ENCODE assay signal across 19 cellular contexts in genomic region chr5:62327138-62327537, GRCh38. TPM values are rescaled to one million over a fixed set of nuclear protein-coding genes. Genes with fewer than 3 reads are reported as not detected.
DNase-seq lines count a peak whose midpoint lies in the region; ATAC-seq lines count a peak whose summit lies in the region.
"Had no signal": no experiment of that assay in that cellular context is flagged by ENCODE, and none has a peak within 500 bp of the region (broad histone marks: within the 10 kb centered on the region; RNA-seq: fewer than 3 reads in every experiment).

No MANE protein-coding gene starts in this region.

- H3K27ac ChIP-seq in temporal lobe (ENCODE audit: low read depth, low read length) (peak overlapping the region; percentile 17), right cardiac atrium (ENCODE audit: low read length) (no peak overlapping the region)

- H3K27ac Mint-ChIP-seq in activated naive CD4-positive, alpha-beta T cell treated with anti-CD3 and anti-CD28 coated beads, Interleukin-2, amount 50 U/mL, for 24 hours: peak overlapping the region; percentile 66
- peak overlapping the region; percentile 78 for H3K27ac Mint-ChIP-seq in activated T-helper 17 cell treated with anti-CD3 and anti-CD28 coated beads, Interleukin-2, amount 50 U/mL, for 72 hours
- peak overlapping the region; percentile 23 to 75 (median 40) for H3K27ac Mint-ChIP-seq in immature natural killer cell
- H3K27ac Mint-ChIP-seq: HFFc6 had no signal

- no peaks in the 10 kb centered on the region for H3K9me3 Mint-ChIP-seq in activated naive CD4-positive, alpha-beta T cell treated with anti-CD3 and anti-CD28 coated beads, Interleukin-2, amount 50 U/mL, for 24 hours
- no peaks in the 10 kb centered on the region for H3K9me3 Mint-ChIP-seq in activated T-helper 17 cell treated with anti-CD3 and anti-CD28 coated beads, Interleukin-2, amount 50 U/mL, for 72 hours
- H3K9me3 Mint-ChIP-seq in immature natural killer cell: no peaks in the 10 kb centered on the region
- H3K9me3 Mint-ChIP-seq: HFFc6 had no signal

- intact Hi-C loops in right cardiac atrium (cut with DNase I): no loop called here

- H3K4me3 ChIP-seq in right cardiac atrium (ENCODE audit: low read length): no peak overlapping the region

- H3K4me1 ChIP-seq in right cardiac atrium (ENCODE audit: control insufficient read depth, insufficient read depth, low read length): no peaks in the 10 kb centered on the region

- 93% methylated on average over 3 of the region's 3 CpGs for WGBS in right cardiac atrium

- H3K4me3 Mint-ChIP-seq in activated naive CD4-positive, alpha-beta T cell treated with anti-CD3 and anti-CD28 coated beads, Interleukin-2, amount 50 U/mL, for 24 hours: peak overlapping the region; percentile 31
- peak overlapping the region; percentile 62 for H3K4me3 Mint-ChIP-seq in activated T-helper 17 cell treated with anti-CD3 and anti-CD28 coated beads, Interleukin-2, amount 50 U/mL, for 72 hours
- H3K4me3 Mint-ChIP-seq in immature natural killer cell: no peak overlapping the region
- H3K4me3 Mint-ChIP-seq: HFFc6 had no signal

- H3K27me3 ChIP-seq in right cardiac atrium (ENCODE audit: control insufficient read depth, insufficient read depth): no peaks in the 10 kb centered on the region

- H3K36me3 Mint-ChIP-seq in activated naive CD4-positive, alpha-beta T cell treated with anti-CD3 and anti-CD28 coated beads, Interleukin-2, amount 50 U/mL, for 24 hours: peaks cover 4% of the 10 kb centered on the region
- peaks cover 97% of the 10 kb centered on the region for H3K36me3 Mint-ChIP-seq in activated T-helper 17 cell treated with anti-CD3 and anti-CD28 coated beads, Interleukin-2, amount 50 U/mL, for 72 hours (ENCODE audit: low read depth)
- H3K36me3 Mint-ChIP-seq in immature natural killer cell: peaks cover 0 to 4% (median 3%) of the 10 kb centered on the region in 3 donors

- H3K4me1 Mint-ChIP-seq in activated naive CD4-positive, alpha-beta T cell treated with anti-CD3 and anti-CD28 coated beads, Interleukin-2, amount 50 U/mL, for 24 hours: peaks cover 89% of the 10 kb centered on the region
- H3K4me1 Mint-ChIP-seq in activated T-helper 17 cell treated with anti-CD3 and anti-CD28 coated beads, Interleukin-2, amount 50 U/mL, for 72 hours: peaks cover 40% of the 10 kb centered on the region
- H3K4me1 Mint-ChIP-seq in immature natural killer cell: peaks cover 76 to 85% of the 10 kb centered on the region in 2 donors

- no peak for DNase-seq in activated naive CD4-positive, alpha-beta T cell treated with anti-CD3 and anti-CD28 coated beads, Interleukin-2, amount 50 U/mL, for 16 hours
- DNase-seq in immature natural killer cell (no peak), OCI-M2 (lab: John Stamatoyannopoulos, UW; ENCODE audit: unreplicated experiment) (no peak), NCI-H146 treated with DMSO at 0.1 percent for 48 hours (lab: John Stamatoyannopoulos, UW; ENCODE audit: unreplicated experiment) (no peak), right cardiac atrium (no peak)
- DNase-seq: activated CD4-positive, alpha-beta T cell treated with anti-CD3 and anti-CD28 coated beads, Interleukin-2, amount 50 U/mL, for 4 hours; amniotic stem cell; cerebellar nuclear complex; effector CD8-positive, alpha-beta T cell; glutamatergic neuron; HFFc6; NCI-H1694 treated with DMSO at 0.1 percent for 48 hours; NCI-H748 treated with DMSO at 0.1 percent for 48 hours; stimulated activated CD4-positive, alpha-beta T cell treated with anti-CD3 and anti-CD28 coated beads, Interleukin-12 subunit alpha, Interleukin-12 subunit beta, amount 100 ng/mL, for 4 hours; stimulated activated CD8-positive, alpha-beta memory T cell treated with anti-CD3 and anti-CD28 coated beads, Interleukin-4, amount 100 ng/mL, for 48 hours had no signal

- ATAC-seq in activated T-helper 17 cell treated with anti-CD3 and anti-CD28 coated beads, Interleukin-2, amount 50 U/mL, for 72 hours (replicated peaks): no peak
- no peak for ATAC-seq in right cardiac atrium
- ATAC-seq: Panc1 had no signal

- H3K9me3 ChIP-seq in right cardiac atrium (ENCODE audit: control insufficient read depth, low read length): no peaks in the 10 kb centered on the region

- H3K27me3 Mint-ChIP-seq in activated naive CD4-positive, alpha-beta T cell treated with anti-CD3 and anti-CD28 coated beads, Interleukin-2, amount 50 U/mL, for 24 hours: no peaks in the 10 kb centered on the region
- no peaks in the 10 kb centered on the region for H3K27me3 Mint-ChIP-seq in activated T-helper 17 cell treated with anti-CD3 and anti-CD28 coated beads, Interleukin-2, amount 50 U/mL, for 72 hours
- H3K27me3 Mint-ChIP-seq in immature natural killer cell (ENCODE audit: low read depth in 3 of 3): peaks cover 0 to 2% (median 0%) of the 10 kb centered on the region in 3 donors

RNA-seq across cellular contexts. Expression of gene KIF2A, which starts 21.1 kb away (rescaled TPM):
- total RNA-seq in activated T-helper 17 cell treated with anti-CD3 and anti-CD28 coated beads, Interleukin-2, amount 50 U/mL, for 72 hours: 100 to 1,000 TPM; 243 to 283 TPM
- polyA plus RNA-seq in immature natural killer cell (100 to 1,000 TPM in 2 of 3 donors, 10 to 100 TPM in 1; 72.0 to 135 (median 103) TPM), right cardiac atrium (2.7 TPM)
- total RNA-seq in temporal lobe (274 TPM), right cardiac atrium (10 to 100 TPM; 12.9 to 15.5 (median 14.7) TPM)

Comparison
In these comparisons a context has a peak if more than half of its experiments do, and no peak if none do; other contexts are left out.
1. H3K4me3 Mint-ChIP-seq: peak in activated naive CD4-positive, alpha-beta T cell treated with anti-CD3 and anti-CD28 coated beads, Interleukin-2, amount 50 U/mL, for 24 hours (single experiment) and activated T-helper 17 cell treated with anti-CD3 and anti-CD28 coated beads, Interleukin-2, amount 50 U/mL, for 72 hours (single experiment); none in immature natural killer cell (0 of 5).
2. RNA of gene KIF2A, which starts 21.1 kb away (total RNA-seq): 243 to 283 TPM in activated T-helper 17 cell treated with anti-CD3 and anti-CD28 coated beads, Interleukin-2, amount 50 U/mL, for 72 hours and 274 TPM in temporal lobe (single experiment); 12.9 to 15.5 TPM in right cardiac atrium; every median in the first group is over 10 times any median in the second.
3. Peak in every context shown above with its lines, with median percentiles within 50 percentile points of each other: H3K27ac Mint-ChIP-seq.